Comparison of ENCODE assay signal across 2 cellular contexts in genomic region chr2:222706616-222707015, GRCh38.
A peak's percentile ranks its signal among the peaks of the same experiment; 100 is the strongest.
TF ChIP-seq lines count a peak whose summit lies in the region.

No MANE protein-coding gene starts in this region.

TF ChIP-seq in HepG2, 621 proteins besides CTCF, POLR2A, EP300 and RAD21:
- TF ChIP-seq ZBTB10 (CRISPR knock-in tag; IDR thresholded peaks at IDR 0.05; ENCODE audit: borderline replicate concordance) (0 out of 2 replicates have a peak, but pooled peaks have one; percentile 28), CEBPB (IDR thresholded peaks at IDR 0.05; ENCODE audit: borderline replicate concordance, low read depth, low read length) (no peak)

TF ChIP-seq in H1, 55 proteins besides CTCF, POLR2A, EP300 and RAD21:
- TF ChIP-seq JUND (IDR thresholded peaks at IDR 0.05; ENCODE audit: low read length), result no peak
- TF ChIP-seq, protein P1, sequence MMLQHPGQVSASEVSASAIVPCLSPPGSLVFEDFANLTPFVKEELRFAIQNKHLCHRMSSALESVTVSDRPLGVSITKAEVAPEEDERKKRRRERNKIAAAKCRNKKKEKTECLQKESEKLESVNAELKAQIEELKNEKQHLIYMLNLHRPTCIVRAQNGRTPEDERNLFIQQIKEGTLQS (IDR thresholded peaks at IDR 0.05; ENCODE audit: insufficient read depth, low read depth, low read length), result no peak
- TF ChIP-seq, protein P2, sequence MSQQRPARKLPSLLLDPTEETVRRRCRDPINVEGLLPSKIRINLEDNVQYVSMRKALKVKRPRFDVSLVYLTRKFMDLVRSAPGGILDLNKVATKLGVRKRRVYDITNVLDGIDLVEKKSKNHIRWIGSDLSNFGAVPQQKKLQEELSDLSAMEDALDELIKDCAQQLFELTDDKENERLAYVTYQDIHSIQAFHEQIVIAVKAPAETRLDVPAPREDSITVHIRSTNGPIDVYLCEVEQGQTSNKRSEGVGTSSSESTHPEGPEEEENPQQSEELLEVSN (IDR thresholded peaks at IDR 0.05), result no peak
- TF ChIP-seq POLR2AphosphoS5 (IDR thresholded peaks at IDR 0.05; ENCODE audit: low read depth, low read length), result no peak
- TF ChIP-seq TEAD4 (IDR thresholded peaks at IDR 0.05; ENCODE audit: low read depth, low read length), result no peak
- TF ChIP-seq POU5F1 (IDR thresholded peaks at IDR 0.05; ENCODE audit: low read depth, low read length), result no peak
- TF ChIP-seq RBBP5 (IDR thresholded peaks at IDR 0.05; ENCODE audit: borderline replicate concordance, low read depth, low read length), result no peak
- no peak for TF ChIP-seq CREB1 (IDR thresholded peaks at IDR 0.05)
- no peak for TF ChIP-seq EZH2 (IDR thresholded peaks at IDR 0.05; ENCODE audit: low read depth, low read length, severe bottlenecking)
- TF ChIP-seq GTF2F1 (IDR thresholded peaks at IDR 0.05; ENCODE audit: borderline replicate concordance, low read depth, low read length), result no peak
- no peak for TF ChIP-seq CEBPB (IDR thresholded peaks at IDR 0.05; ENCODE audit: low read depth, low read length)
- TF ChIP-seq SP2 (IDR thresholded peaks at IDR 0.05; ENCODE audit: low read length), result no peak
- TF ChIP-seq KDM1A (IDR thresholded peaks at IDR 0.05; ENCODE audit: borderline replicate concordance, low read length), result no peak
- no peak for TF ChIP-seq ASH2L (IDR thresholded peaks at IDR 0.05; ENCODE audit: low read length)
- TF ChIP-seq SIX5 (IDR thresholded peaks at IDR 0.05; ENCODE audit: low read depth, low read length), result no peak
- TF ChIP-seq KDM5A (IDR thresholded peaks at IDR 0.05; ENCODE audit: low read length), result no peak
- TF ChIP-seq SIRT6 (IDR thresholded peaks at IDR 0.05; ENCODE audit: low read length), result no peak
